In genomic region chrX:2697306-2697705, GRCh38 we compare ENCODE assay signal across 10 cellular contexts. TPM values are rescaled to one million over a fixed set of nuclear protein-coding genes. Genes with fewer than 3 reads are reported as not detected.
DNase-seq lines count a peak whose midpoint lies in the region; ATAC-seq lines count a peak whose summit lies in the region.
"Had no signal": no experiment of that assay in that cellular context is flagged by ENCODE, and none has a peak within 500 bp of the region (broad histone marks: within the 10 kb centered on the region; RNA-seq: fewer than 3 reads in every experiment).

No MANE protein-coding gene starts in this region.

- H3K79me1 ChIP-seq in mesenchymal stem cell (replicated peaks; ENCODE audit: low read length, poor library complexity, severe bottlenecking), result peaks cover 1% of the 10 kb centered on the region

- H3K36me3 ChIP-seq in BLaER1 (peaks cover 24% of the 10 kb centered on the region), mesenchymal stem cell (ENCODE audit: control insufficient read depth in 1 of 2, insufficient read depth in 2 of 2, low read depth in 1 of 2, low read length in 2 of 2) (peaks cover 7 to 51% of the 10 kb centered on the region in 2 experiments)

- peak overlapping the region; percentile 99 for H3K4me3 ChIP-seq in BLaER1
- H3K4me3 ChIP-seq in mesenchymal stem cell (ENCODE audit: insufficient read depth in 1 of 2, low read depth in 1 of 2, low read length in 2 of 2), result peak overlapping the region in 1 of 2 experiments; percentile 60
- H3K4me3 ChIP-seq: mucosa of descending colon had no signal

- H2BK12ac ChIP-seq in mesenchymal stem cell (ENCODE audit: low read length in 2 of 2), result no peak overlapping the region

- H3K18ac ChIP-seq in mesenchymal stem cell (ENCODE audit: low read depth in 1 of 2, low read length in 2 of 2), result peak overlapping the region in 1 of 2 experiments; percentile 11

- H3K4me2 ChIP-seq in BLaER1 (peak overlapping the region; percentile 99), mesenchymal stem cell (ENCODE audit: low read length, poor library complexity, severe bottlenecking) (peak overlapping the region; percentile 19)

- H3K4me1 Mint-ChIP-seq in activated CD4-positive, alpha-beta memory T cell treated with anti-CD3 and anti-CD28 coated beads, Interleukin-2, amount 10 ng/mL, durations not matched to agents 7 days and 5 days, result peaks cover 92% of the 10 kb centered on the region

- 66% methylated on average over 7 of the region's 7 CpGs for WGBS in mesenchymal stem cell

- peaks cover 2% of the 10 kb centered on the region for H3K9me3 Mint-ChIP-seq in activated CD4-positive, alpha-beta memory T cell treated with anti-CD3 and anti-CD28 coated beads, Interleukin-2, amount 10 ng/mL, durations not matched to agents 7 days and 5 days

- ATAC-seq in GM21717 (IDR thresholded peaks at IDR 0.05; ENCODE audit: unreplicated experiment), result peak; percentile 5

- H2BK5ac ChIP-seq in mesenchymal stem cell (ENCODE audit: low read depth, low read length, poor library complexity, severe bottlenecking), result no peak overlapping the region

- no peak overlapping the region for H4K91ac ChIP-seq in mesenchymal stem cell (ENCODE audit: low read length)

- H3K27ac ChIP-seq in BLaER1 (peak overlapping the region; percentile 82), mesenchymal stem cell (ENCODE audit: low read length, poor library complexity, severe bottlenecking) (peak overlapping the region; percentile 55)

- no peak overlapping the region for H2BK15ac ChIP-seq in mesenchymal stem cell (ENCODE audit: low read depth, poor library complexity, severe bottlenecking)

- no peak overlapping the region for H3K14ac ChIP-seq in mesenchymal stem cell (ENCODE audit: low read length in 2 of 2)

- H3K9me3 ChIP-seq in BLaER1 (no peaks in the 10 kb centered on the region), mesenchymal stem cell (ENCODE audit: control insufficient read depth, low read length) (no peaks in the 10 kb centered on the region)
- H3K9me3 ChIP-seq: mucosa of descending colon had no signal

- POLR2A ChIA-PET in activated CD4-positive, alpha-beta memory T cell treated with anti-CD3 and anti-CD28 coated beads, Interleukin-2, amount 10 ng/mL, durations not matched to agents 7 days and 5 days (lab: Charles Lee), result no interaction called here

- no peak overlapping the region for H2BK120ac ChIP-seq in mesenchymal stem cell (ENCODE audit: low read depth, low read length)

- no peak overlapping the region for H3K4ac ChIP-seq in mesenchymal stem cell (ENCODE audit: low read depth in 1 of 2, low read length in 2 of 2)

- H3K27ac Mint-ChIP-seq in activated CD4-positive, alpha-beta memory T cell treated with anti-CD3 and anti-CD28 coated beads, Interleukin-2, amount 10 ng/mL, durations not matched to agents 7 days and 5 days, result peak overlapping the region; percentile 92

- H3K4me1 ChIP-seq in BLaER1 (peaks cover 90% of the 10 kb centered on the region), mesenchymal stem cell (ENCODE audit: control insufficient read depth, insufficient read depth, low read depth, low read length) (peaks cover 25% of the 10 kb centered on the region)

- H4K20me1 ChIP-seq in BLaER1, result peaks cover 70% of the 10 kb centered on the region

- peak overlapping the region; percentile 68 for H3K4me3 Mint-ChIP-seq in activated CD4-positive, alpha-beta memory T cell treated with anti-CD3 and anti-CD28 coated beads, Interleukin-2, amount 10 ng/mL, durations not matched to agents 7 days and 5 days

- H4K8ac ChIP-seq in mesenchymal stem cell (ENCODE audit: low read length), result no peak overlapping the region

- DNase-seq in activated CD4-positive, alpha-beta memory T cell treated with anti-CD3 and anti-CD28 coated beads, Interleukin-2, amount 10 ng/mL, durations not matched to agents 7 days and 5 days, result no peak
- DNase-seq in mesenchymal stem cell, result peak; percentile 44
- DNase-seq in ecto neural progenitor cell (ENCODE audit: low spot score), result no peak
- DNase-seq in effector CD4-positive, alpha-beta T cell, result no peak
- no peak for DNase-seq in superior temporal gyrus (ENCODE audit: extremely low spot score)
- DNase-seq in AG08396 (ENCODE audit: low spot score), result no peak
- DNase-seq: NCI-H82 had no signal

- no peaks in the 10 kb centered on the region for H3K27me3 ChIP-seq in BLaER1
- no peaks in the 10 kb centered on the region for H3K27me3 ChIP-seq in mesenchymal stem cell (ENCODE audit: control insufficient read depth in 1 of 2, insufficient read depth in 1 of 2, low read length in 2 of 2)

- peaks cover 91% of the 10 kb centered on the region for H3K36me3 Mint-ChIP-seq in activated CD4-positive, alpha-beta memory T cell treated with anti-CD3 and anti-CD28 coated beads, Interleukin-2, amount 10 ng/mL, durations not matched to agents 7 days and 5 days (ENCODE audit: low read depth)

- no peak overlapping the region for H3K23ac ChIP-seq in mesenchymal stem cell (ENCODE audit: low read length in 2 of 2)

- H2AFZ ChIP-seq in mesenchymal stem cell (ENCODE audit: low read depth, low read length), result no peak overlapping the region

- CTCF ChIA-PET in activated CD4-positive, alpha-beta memory T cell treated with anti-CD3 and anti-CD28 coated beads, Interleukin-2, amount 10 ng/mL, durations not matched to agents 7 days and 5 days (lab: Charles Lee), result no interaction called here

- H3K9ac ChIP-seq in BLaER1, result peak overlapping the region; percentile 63
- H3K9ac ChIP-seq in mesenchymal stem cell (ENCODE audit: low read length), result peak overlapping the region; percentile 75

- no peaks in the 10 kb centered on the region for H3K27me3 Mint-ChIP-seq in activated CD4-positive, alpha-beta memory T cell treated with anti-CD3 and anti-CD28 coated beads, Interleukin-2, amount 10 ng/mL, durations not matched to agents 7 days and 5 days

- no peak overlapping the region for H2AK5ac ChIP-seq in mesenchymal stem cell (ENCODE audit: low read length, severe bottlenecking)

RNA-seq across cellular contexts. Expression of gene CD99, which starts 6.2 kb away (rescaled TPM):
- total RNA-seq in activated CD4-positive, alpha-beta memory T cell treated with anti-CD3 and anti-CD28 coated beads, Interleukin-2, amount 10 ng/mL, durations not matched to agents 7 days and 5 days, result 100 to 1,000 TPM; 389 to 410 TPM
- polyA plus RNA-seq in mesenchymal stem cell (2013, experiment 1 of 2), result 955 TPM
- polyA plus RNA-seq in mesenchymal stem cell (2013, experiment 2 of 2), result 984 TPM

RNA-seq across cellular contexts. Expression of gene XG, which starts 54.5 kb away (rescaled TPM):
- total RNA-seq in activated CD4-positive, alpha-beta memory T cell treated with anti-CD3 and anti-CD28 coated beads, Interleukin-2, amount 10 ng/mL, durations not matched to agents 7 days and 5 days, result not detected
- 0.01 TPM for polyA plus RNA-seq in mesenchymal stem cell (2013, experiment 1 of 2)
- polyA plus RNA-seq in mesenchymal stem cell (2013, experiment 2 of 2), result not detected
